8 cellular contexts compared by ENCODE assay signal in genomic region chr5:72818866-72819534, GRCh38. TPM values are rescaled to one million over a fixed set of nuclear protein-coding genes. Genes with fewer than 3 reads are reported as not detected.
A peak's percentile ranks its signal among the peaks of the same experiment; 100 is the strongest.
DNase-seq lines count a peak whose midpoint lies in the region; ATAC-seq and TF ChIP-seq lines count a peak whose summit lies in the region.

No MANE protein-coding gene starts in this region.

- no peaks in the 10 kb centered on the region for H3K9me3 ChIP-seq in DND-41 (ENCODE audit: insufficient read depth, low read length, severe bottlenecking)
- H3K9me3 ChIP-seq in stomach smooth muscle (ENCODE audit: control insufficient read depth in 2 of 2, low read length in 2 of 2) = no peaks in the 10 kb centered on the region

- no peaks in the 10 kb centered on the region for H3K9me3 Mint-ChIP-seq in naive thymus-derived CD8-positive, alpha-beta T cell

- no peaks in the 10 kb centered on the region for H3K36me3 Mint-ChIP-seq in naive thymus-derived CD8-positive, alpha-beta T cell

- no peaks in the 10 kb centered on the region; the same call in 1 of the 2 replicates for H4K20me1 ChIP-seq in DND-41 (ENCODE audit: insufficient read depth, low read length)

- ATAC-seq in DND-41 (ENCODE audit: insufficient read depth, low read depth) (no peak), HG03280 (IDR thresholded peaks at IDR 0.05; ENCODE audit: unreplicated experiment) (peak; percentile 20), HG03521 (IDR thresholded peaks at IDR 0.05; ENCODE audit: unreplicated experiment) (no peak)
- ATAC-seq in naive thymus-derived CD8-positive, alpha-beta T cell = peak in 1 of 2 donors; percentile 22

- H3K4me1 Mint-ChIP-seq in naive thymus-derived CD8-positive, alpha-beta T cell = peaks cover 8 to 36% (median 21%) of the 10 kb centered on the region in 4 donors

- peak; percentile 61 for TF ChIP-seq CTCF in DND-41 (IDR thresholded peaks at IDR 0.05; ENCODE audit: borderline replicate concordance, extremely low read depth, low read length, poor library complexity, severe bottlenecking)

- H3K79me2 ChIP-seq in DND-41 (ENCODE audit: insufficient read depth, low read length) = no peaks in the 10 kb centered on the region; the same call in 1 of the 2 replicates

- H3K4me3 ChIP-seq in DND-41 (ENCODE audit: low read depth in 1 of 2, low read length in 2 of 2) = no peak overlapping the region
- peak overlapping the region; percentile 16 to 36 for H3K4me3 ChIP-seq in stomach smooth muscle (ENCODE audit: low read length in 2 of 2)

- H3K4me3 Mint-ChIP-seq in naive thymus-derived CD8-positive, alpha-beta T cell = peak overlapping the region in 8 of 10 donors; percentile 5 to 67 (median 32)

- H3K36me3 ChIP-seq in DND-41 (ENCODE audit: insufficient read depth, low read length) (no peaks in the 10 kb centered on the region), stomach smooth muscle (ENCODE audit: control insufficient read depth in 2 of 2, insufficient read depth in 2 of 2, low read length in 2 of 2) (no peaks in the 10 kb centered on the region)

- POLR2A ChIA-PET in naive thymus-derived CD8-positive, alpha-beta T cell (lab: Charles Lee) = interaction anchor here (3.7 kb wide), 1 partner anchor 29 kb away, joined by 35 read pairs; no protein-coding TSS in a partner anchor

- H3K4me2 ChIP-seq in DND-41 (ENCODE audit: insufficient read depth, low read length) = no peak overlapping the region

- no peak overlapping the region for H2AFZ ChIP-seq in DND-41 (ENCODE audit: low read depth, low read length)

- H3K9ac ChIP-seq in DND-41 (ENCODE audit: low read depth, low read length) (no peak overlapping the region), stomach smooth muscle (ENCODE audit: low read length in 2 of 2) (no peak overlapping the region)

- DNase-seq in DND-41 (peak; percentile 36), NCI-H774 (lab: John Stamatoyannopoulos, UW) (peak; percentile 66), activated T-cell treated with anti-CD3 and anti-CD28 coated beads for 1 hour (ENCODE audit: low read depth) (peak; percentile 22), fibroblast of gingiva (ENCODE audit: low read depth) (peak; percentile 64)
- peak in 9 of 10 donors; percentile 14 to 70 (median 39) for DNase-seq in naive thymus-derived CD8-positive, alpha-beta T cell

- peak overlapping the region in 5 of 10 donors; percentile 0 to 73 (median 8) for H3K27ac Mint-ChIP-seq in naive thymus-derived CD8-positive, alpha-beta T cell

- peaks cover 0 to 2% (median 1%) of the 10 kb centered on the region in 5 donors for H3K27me3 Mint-ChIP-seq in naive thymus-derived CD8-positive, alpha-beta T cell

- H3K27ac ChIP-seq in DND-41 (ENCODE audit: low read length) = no peak overlapping the region
- no peak overlapping the region for H3K27ac ChIP-seq in stomach smooth muscle (ENCODE audit: low read length)

- peaks cover 32% of the 10 kb centered on the region for H3K27me3 ChIP-seq in DND-41 (ENCODE audit: insufficient read depth, low read length, poor library complexity)
- no peaks in the 10 kb centered on the region for H3K27me3 ChIP-seq in stomach smooth muscle (ENCODE audit: control insufficient read depth in 1 of 2, insufficient read depth in 2 of 2, low read length in 2 of 2)

- H3K4me1 ChIP-seq in DND-41 (ENCODE audit: insufficient read depth, low read length) (peaks cover 26% of the 10 kb centered on the region), stomach smooth muscle (ENCODE audit: control insufficient read depth, insufficient read depth, low read length) (peaks cover 9% of the 10 kb centered on the region)

RNA-seq across cellular contexts. Expression of gene TNPO1, which starts 2.5 kb away (rescaled TPM):
- 10 to 100 TPM; 91.0 to 94.1 TPM for total RNA-seq in naive thymus-derived CD8-positive, alpha-beta T cell
- polyA plus RNA-seq in naive thymus-derived CD8-positive, alpha-beta T cell = 10 to 100 TPM; 47.6 to 63.7 (median 52.8) TPM

Comparison
In these comparisons a context has a peak if more than half of its experiments do, and no peak if none do; other contexts are left out.
1. H3K4me3 ChIP-seq: peak in stomach smooth muscle (2 of 2); none in DND-41 (0 of 2).
2. Peak in every context shown above with its lines, with median percentiles within 50 percentile points of each other: DNase-seq.